1 cellular context compared by ENCODE assay signal in genomic region chr3:192851821-192852352, GRCh38.
TF ChIP-seq lines count a peak whose summit lies in the region.

No MANE protein-coding gene starts in this region.

TF ChIP-seq in HepG2, 621 proteins besides CTCF, POLR2A, EP300 and RAD21 (continued from another document and continues in another):
- TF ChIP-seq TRAFD1 (CRISPR knock-in tag; IDR thresholded peaks at IDR 0.05; ENCODE audit: borderline replicate concordance), result no peak
- no peak for TF ChIP-seq POLR2AphosphoS2 (IDR thresholded peaks at IDR 0.05; ENCODE audit: low read depth, low read length)
- TF ChIP-seq TMF1 (CRISPR knock-in tag; IDR thresholded peaks at IDR 0.05; ENCODE audit: low read depth), result no peak
- peak; percentile 78 for TF ChIP-seq NCOA2 (CRISPR knock-in tag; IDR thresholded peaks at IDR 0.05)
- TF ChIP-seq MED1 (CRISPR knock-in tag; IDR thresholded peaks at IDR 0.05), result 0 out of 2 replicates have a peak, but pooled peaks have one; percentile 35
- TF ChIP-seq ZNF672 (CRISPR knock-in tag; IDR thresholded peaks at IDR 0.05), result no peak
- no peak for TF ChIP-seq ZNF264 (CRISPR knock-in tag; IDR thresholded peaks at IDR 0.05)
- no peak for TF ChIP-seq ZFP36L2 (CRISPR knock-in tag; IDR thresholded peaks at IDR 0.05)
- TF ChIP-seq ZNF891 (CRISPR knock-in tag; IDR thresholded peaks at IDR 0.05), result no peak
- TF ChIP-seq, protein P1, sequence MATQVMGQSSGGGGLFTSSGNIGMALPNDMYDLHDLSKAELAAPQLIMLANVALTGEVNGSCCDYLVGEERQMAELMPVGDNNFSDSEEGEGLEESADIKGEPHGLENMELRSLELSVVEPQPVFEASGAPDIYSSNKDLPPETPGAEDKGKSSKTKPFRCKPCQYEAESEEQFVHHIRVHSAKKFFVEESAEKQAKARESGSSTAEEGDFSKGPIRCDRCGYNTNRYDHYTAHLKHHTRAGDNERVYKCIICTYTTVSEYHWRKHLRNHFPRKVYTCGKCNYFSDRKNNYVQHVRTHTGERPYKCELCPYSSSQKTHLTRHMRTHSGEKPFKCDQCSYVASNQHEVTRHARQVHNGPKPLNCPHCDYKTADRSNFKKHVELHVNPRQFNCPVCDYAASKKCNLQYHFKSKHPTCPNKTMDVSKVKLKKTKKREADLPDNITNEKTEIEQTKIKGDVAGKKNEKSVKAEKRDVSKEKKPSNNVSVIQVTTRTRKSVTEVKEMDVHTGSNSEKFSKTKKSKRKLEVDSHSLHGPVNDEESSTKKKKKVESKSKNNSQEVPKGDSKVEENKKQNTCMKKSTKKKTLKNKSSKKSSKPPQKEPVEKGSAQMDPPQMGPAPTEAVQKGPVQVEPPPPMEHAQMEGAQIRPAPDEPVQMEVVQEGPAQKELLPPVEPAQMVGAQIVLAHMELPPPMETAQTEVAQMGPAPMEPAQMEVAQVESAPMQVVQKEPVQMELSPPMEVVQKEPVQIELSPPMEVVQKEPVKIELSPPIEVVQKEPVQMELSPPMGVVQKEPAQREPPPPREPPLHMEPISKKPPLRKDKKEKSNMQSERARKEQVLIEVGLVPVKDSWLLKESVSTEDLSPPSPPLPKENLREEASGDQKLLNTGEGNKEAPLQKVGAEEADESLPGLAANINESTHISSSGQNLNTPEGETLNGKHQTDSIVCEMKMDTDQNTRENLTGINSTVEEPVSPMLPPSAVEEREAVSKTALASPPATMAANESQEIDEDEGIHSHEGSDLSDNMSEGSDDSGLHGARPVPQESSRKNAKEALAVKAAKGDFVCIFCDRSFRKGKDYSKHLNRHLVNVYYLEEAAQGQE (IDR thresholded peaks at IDR 0.05; ENCODE audit: borderline replicate concordance in 1 of 2, low read depth in 1 of 2, low read length in 2 of 2), result peak in 1 of 2 experiments; percentile 85; a peak in 2 of 4 replicates
- no peak for TF ChIP-seq PCBP1 (IDR thresholded peaks at IDR 0.05; ENCODE audit: borderline replicate concordance, low read depth, low read length)
- TF ChIP-seq ZFP36 (IDR thresholded peaks at IDR 0.05; ENCODE audit: borderline replicate concordance, low read depth, low read length, partially characterized antibody), result no peak
- TF ChIP-seq ZNF224 (CRISPR knock-in tag; IDR thresholded peaks at IDR 0.05), result no peak
- no peak for TF ChIP-seq REXO4 (CRISPR knock-in tag; IDR thresholded peaks at IDR 0.05; ENCODE audit: borderline replicate concordance)
- no peak for TF ChIP-seq SRY (CRISPR knock-in tag; IDR thresholded peaks at IDR 0.05)
- peak; percentile 83; the same call in 1 of the 2 replicates for TF ChIP-seq ZNF768 (CRISPR knock-in tag; IDR thresholded peaks at IDR 0.05)
- no peak for TF ChIP-seq ZNF709 (CRISPR knock-in tag; IDR thresholded peaks at IDR 0.05)
- TF ChIP-seq BHLHE40 (IDR thresholded peaks at IDR 0.05; ENCODE audit: low read length), result no peak
- no peak for TF ChIP-seq KLF13 (CRISPR knock-in tag; IDR thresholded peaks at IDR 0.05)
- TF ChIP-seq KAT7 (CRISPR knock-in tag; IDR thresholded peaks at IDR 0.05; ENCODE audit: borderline replicate concordance), result no peak
- TF ChIP-seq ZNF337 (CRISPR knock-in tag; IDR thresholded peaks at IDR 0.05; ENCODE audit: borderline replicate concordance, low read depth), result no peak
- TF ChIP-seq MTF1 (CRISPR knock-in tag; IDR thresholded peaks at IDR 0.05), result no peak
- no peak for TF ChIP-seq ZBTB44 (CRISPR knock-in tag; IDR thresholded peaks at IDR 0.05)
- TF ChIP-seq MEIS1 (CRISPR knock-in tag; IDR thresholded peaks at IDR 0.05; ENCODE audit: borderline replicate concordance), result peak; percentile 69; the same call in 1 of the 2 replicates
- no peak for TF ChIP-seq ZNF597 (CRISPR knock-in tag; IDR thresholded peaks at IDR 0.05)
- no peak for TF ChIP-seq NONO (IDR thresholded peaks at IDR 0.05)
- TF ChIP-seq NONO (CRISPR knock-in tag; conservative IDR thresholded peaks at IDR 0.05), result peak; percentile 51; the same call in 1 of the 2 replicates
- no peak for TF ChIP-seq ZFAT (CRISPR knock-in tag; conservative IDR thresholded peaks at IDR 0.05)
- peak; percentile 63; the same call in 1 of the 2 replicates for TF ChIP-seq RNF2 (conservative IDR thresholded peaks at IDR 0.05; ENCODE audit: low read depth)
- TF ChIP-seq ATF1 (CRISPR knock-in tag; IDR thresholded peaks at IDR 0.05), result no peak
- TF ChIP-seq, protein P2, sequence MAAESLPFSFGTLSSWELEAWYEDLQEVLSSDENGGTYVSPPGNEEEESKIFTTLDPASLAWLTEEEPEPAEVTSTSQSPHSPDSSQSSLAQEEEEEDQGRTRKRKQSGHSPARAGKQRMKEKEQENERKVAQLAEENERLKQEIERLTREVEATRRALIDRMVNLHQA (CRISPR knock-in tag; IDR thresholded peaks at IDR 0.05), result no peak
- no peak for TF ChIP-seq CENPT (CRISPR knock-in tag; IDR thresholded peaks at IDR 0.05; ENCODE audit: low read depth)
- no peak for TF ChIP-seq ZNF773 (CRISPR knock-in tag; IDR thresholded peaks at IDR 0.05; ENCODE audit: borderline replicate concordance)
- TF ChIP-seq ZNF703 (CRISPR knock-in tag; IDR thresholded peaks at IDR 0.05; ENCODE audit: borderline replicate concordance), result no peak
- no peak for TF ChIP-seq GLMP (CRISPR knock-in tag; IDR thresholded peaks at IDR 0.05; ENCODE audit: borderline replicate concordance)
- TF ChIP-seq, protein P3, sequence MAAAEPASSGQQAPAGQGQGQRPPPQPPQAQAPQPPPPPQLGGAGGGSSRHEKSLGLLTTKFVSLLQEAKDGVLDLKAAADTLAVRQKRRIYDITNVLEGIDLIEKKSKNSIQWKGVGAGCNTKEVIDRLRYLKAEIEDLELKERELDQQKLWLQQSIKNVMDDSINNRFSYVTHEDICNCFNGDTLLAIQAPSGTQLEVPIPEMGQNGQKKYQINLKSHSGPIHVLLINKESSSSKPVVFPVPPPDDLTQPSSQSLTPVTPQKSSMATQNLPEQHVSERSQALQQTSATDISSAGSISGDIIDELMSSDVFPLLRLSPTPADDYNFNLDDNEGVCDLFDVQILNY (CRISPR knock-in tag; conservative IDR thresholded peaks at IDR 0.05), result no peak
- no peak for TF ChIP-seq IKZF1 (IDR thresholded peaks at IDR 0.05)
- TF ChIP-seq, protein P4, sequence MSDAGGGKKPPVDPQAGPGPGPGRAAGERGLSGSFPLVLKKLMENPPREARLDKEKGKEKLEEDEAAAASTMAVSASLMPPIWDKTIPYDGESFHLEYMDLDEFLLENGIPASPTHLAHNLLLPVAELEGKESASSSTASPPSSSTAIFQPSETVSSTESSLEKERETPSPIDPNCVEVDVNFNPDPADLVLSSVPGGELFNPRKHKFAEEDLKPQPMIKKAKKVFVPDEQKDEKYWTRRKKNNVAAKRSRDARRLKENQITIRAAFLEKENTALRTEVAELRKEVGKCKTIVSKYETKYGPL (CRISPR knock-in tag; IDR thresholded peaks at IDR 0.05), result no peak
- TF ChIP-seq ZNF260 (CRISPR knock-in tag; IDR thresholded peaks at IDR 0.05; ENCODE audit: borderline replicate concordance, low read depth), result no peak
- no peak for TF ChIP-seq SYNCRIP (IDR thresholded peaks at IDR 0.05; ENCODE audit: insufficient read depth, low read depth, low read length)
- no peak for TF ChIP-seq ONECUT2 (CRISPR knock-in tag; IDR thresholded peaks at IDR 0.05)
- TF ChIP-seq ISX (CRISPR knock-in tag; conservative IDR thresholded peaks at IDR 0.05), result no peak
- no peak for TF ChIP-seq MXD3 (CRISPR knock-in tag; IDR thresholded peaks at IDR 0.05)
- TF ChIP-seq ZBTB21 (CRISPR knock-in tag; IDR thresholded peaks at IDR 0.05), result no peak
- no peak for TF ChIP-seq ZSCAN31 (CRISPR knock-in tag; IDR thresholded peaks at IDR 0.05; ENCODE audit: low read depth)
- peak; percentile 63; the same call in 1 of the 2 replicates for TF ChIP-seq PITX1 (CRISPR knock-in tag; IDR thresholded peaks at IDR 0.05)
- no peak for TF ChIP-seq ATF2 (CRISPR knock-in tag; IDR thresholded peaks at IDR 0.05)
- no peak for TF ChIP-seq ZNF460 (CRISPR knock-in tag; IDR thresholded peaks at IDR 0.05; ENCODE audit: borderline replicate concordance)
- no peak for TF ChIP-seq ZNF235 (CRISPR knock-in tag; IDR thresholded peaks at IDR 0.05; ENCODE audit: borderline replicate concordance)
- no peak for TF ChIP-seq LCORL (IDR thresholded peaks at IDR 0.05)
- TF ChIP-seq LCORL (CRISPR knock-in tag; IDR thresholded peaks at IDR 0.05), result no peak
- no peak for TF ChIP-seq ZNF724P (CRISPR knock-in tag; IDR thresholded peaks at IDR 0.05; ENCODE audit: borderline replicate concordance)
- TF ChIP-seq, protein P5, sequence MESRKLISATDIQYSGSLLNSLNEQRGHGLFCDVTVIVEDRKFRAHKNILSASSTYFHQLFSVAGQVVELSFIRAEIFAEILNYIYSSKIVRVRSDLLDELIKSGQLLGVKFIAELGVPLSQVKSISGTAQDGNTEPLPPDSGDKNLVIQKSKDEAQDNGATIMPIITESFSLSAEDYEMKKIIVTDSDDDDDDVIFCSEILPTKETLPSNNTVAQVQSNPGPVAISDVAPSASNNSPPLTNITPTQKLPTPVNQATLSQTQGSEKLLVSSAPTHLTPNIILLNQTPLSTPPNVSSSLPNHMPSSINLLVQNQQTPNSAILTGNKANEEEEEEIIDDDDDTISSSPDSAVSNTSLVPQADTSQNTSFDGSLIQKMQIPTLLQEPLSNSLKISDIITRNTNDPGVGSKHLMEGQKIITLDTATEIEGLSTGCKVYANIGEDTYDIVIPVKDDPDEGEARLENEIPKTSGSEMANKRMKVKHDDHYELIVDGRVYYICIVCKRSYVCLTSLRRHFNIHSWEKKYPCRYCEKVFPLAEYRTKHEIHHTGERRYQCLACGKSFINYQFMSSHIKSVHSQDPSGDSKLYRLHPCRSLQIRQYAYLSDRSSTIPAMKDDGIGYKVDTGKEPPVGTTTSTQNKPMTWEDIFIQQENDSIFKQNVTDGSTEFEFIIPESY (CRISPR knock-in tag; IDR thresholded peaks at IDR 0.05), result 0 out of 2 replicates have a peak, but pooled peaks have one; percentile 36
- TF ChIP-seq ZBTB38 (CRISPR knock-in tag; IDR thresholded peaks at IDR 0.05), result no peak
- TF ChIP-seq HDAC2 (CRISPR knock-in tag; IDR thresholded peaks at IDR 0.05), result peak; percentile 33; the same call in 1 of the 2 replicates
- TF ChIP-seq NR2F6 (IDR thresholded peaks at IDR 0.05), result peak; percentile 74
- TF ChIP-seq NR2F6 (CRISPR knock-in tag; IDR thresholded peaks at IDR 0.05), result peak; percentile 84; the same call in 1 of the 2 replicates
- TF ChIP-seq MYC (CRISPR knock-in tag; IDR thresholded peaks at IDR 0.05; ENCODE audit: borderline replicate concordance), result no peak
